8 cellular contexts compared by ENCODE assay signal in genomic region chr18:22391571-22392359, GRCh38. TPM values are rescaled to one million over a fixed set of nuclear protein-coding genes. Genes with fewer than 3 reads are reported as not detected.
DNase-seq lines count a peak whose midpoint lies in the region; ATAC-seq, FAIRE-seq and TF ChIP-seq lines count a peak whose summit lies in the region.

No MANE protein-coding gene starts in this region.

- no peaks in the 10 kb centered on the region for H3K36me3 Mint-ChIP-seq in WTC11

- no peaks in the 10 kb centered on the region for H3K9me2 ChIP-seq in PC-3 (replicated peaks; ENCODE audit: low read length)

- H3K27me3 ChIP-seq in PC-3 (ENCODE audit: low read length), result no peaks in the 10 kb centered on the region
- H3K27me3 ChIP-seq in small intestine (ENCODE audit: control insufficient read depth in 2 of 2, insufficient read depth in 2 of 2, low read length in 2 of 2), result no peaks in the 10 kb centered on the region

- peak overlapping the region; percentile 86 for H3K27ac ChIP-seq in PC-3 (ENCODE audit: low read length)
- peak overlapping the region; percentile 70 to 95 for H3K27ac ChIP-seq in small intestine (ENCODE audit: low read depth in 1 of 2, low read length in 1 of 2)

- H3K4me1 ChIP-seq in PC-3 (ENCODE audit: insufficient read depth, low read length) (peaks cover 23% of the 10 kb centered on the region), small intestine (ENCODE audit: control insufficient read depth in 2 of 2, insufficient read depth in 1 of 2, low read depth in 1 of 2, low read length in 1 of 2) (peaks cover 0 to 4% of the 10 kb centered on the region in 2 donors)

- 13 to 35% (median 17%) methylated on average over 5 of the region's 5 CpGs for WGBS in small intestine, 3 donors

- no peak for TF ChIP-seq CTCF in PC-3 (conservative IDR thresholded peaks at IDR 0.05; ENCODE audit: low read depth, low read length)
- no peak for TF ChIP-seq CTCF in WTC11 (IDR thresholded peaks at IDR 0.05)

- intact Hi-C loops in PC-3 (cut with micrococcal nuclease), result no loop called here

- H3K4me2 ChIP-seq in PC-3 (ENCODE audit: low read length), result peak overlapping the region; percentile 47

- 0 out of 2 replicates have a peak, but pooled peaks cover 5% of the 10 kb centered on the region for H3K4me1 Mint-ChIP-seq in WTC11

- no peak overlapping the region for H3K4me3 Mint-ChIP-seq in WTC11

- no TSS peak for BruUV-seq in PC-3 (replicated peaks; lab: Mats Ljungman, UMichigan)

- H3K9me3 Mint-ChIP-seq in WTC11, result no peaks in the 10 kb centered on the region; the same call in 1 of the 2 replicates

- peak; percentile 95 for DNase-seq in Daoy (ENCODE audit: low read depth)
- DNase-seq in PC-3, result peak; percentile 94
- DNase-seq in dermis blood vessel endothelial cell, result peak; percentile 96
- peak; percentile 87 for DNase-seq in small intestine
- DNase-seq in WTC11 (ENCODE audit: low spot score), result no peak
- no peak for DNase-seq in putamen (ENCODE audit: low spot score)
- no peak for DNase-seq in activated CD4-positive, CD25-positive, alpha-beta regulatory T cell treated with anti-CD3 and anti-CD28 coated beads, Interleukin-2, amount 50 U/mL, for 72 hours
- no peak for DNase-seq in frontal cortex (ENCODE audit: low spot score in 2 of 2)

- H3K27ac Mint-ChIP-seq in WTC11, result no peak overlapping the region

- H4K20me1 ChIP-seq in PC-3 (ENCODE audit: low read length), result no peaks in the 10 kb centered on the region

- peak; percentile 83 for ATAC-seq in PC-3
- no peak for ATAC-seq in WTC11

- no peak overlapping the region for H3K4me3 ChIP-seq in PC-3 (ENCODE audit: low read length)
- no peak overlapping the region for H3K4me3 ChIP-seq in small intestine (ENCODE audit: low read depth in 1 of 2, low read length in 2 of 2)

- no peaks in the 10 kb centered on the region for H3F3A ChIP-seq in PC-3 (ENCODE audit: low read length, unreplicated experiment)

- H3K36me3 ChIP-seq in PC-3 (ENCODE audit: low read depth, low read length) (no peaks in the 10 kb centered on the region), small intestine (ENCODE audit: control insufficient read depth in 2 of 2, insufficient read depth in 2 of 2, low read length in 2 of 2) (no peaks in the 10 kb centered on the region)

- POLR2A ChIA-PET in PC-3 (lab: Charles Lee; ENCODE audit: unreplicated experiment) (interaction anchor here (0.5 kb wide), 1 partner anchor 713 kb away, joined by 3 read pairs; no protein-coding TSS in a partner anchor), WTC11 (lab: Charles Lee) (no interaction called here)

- CTCF ChIA-PET in PC-3 (lab: Charles Lee) (no interaction called here), WTC11 (lab: Charles Lee) (interaction anchor here (1.7 kb wide), 1 partner anchor 13 kb away, joined by 7 read pairs; no protein-coding TSS in a partner anchor)

- H3K9me3 ChIP-seq in PC-3 (ENCODE audit: low read length) (no peaks in the 10 kb centered on the region), small intestine (ENCODE audit: control insufficient read depth, low read depth) (no peaks in the 10 kb centered on the region)

- H3K9ac ChIP-seq in PC-3 (ENCODE audit: low read length), result peak overlapping the region; percentile 56

- FAIRE-seq in small intestine (lab: Jason Lieb, UNC), result no peak
- no peak for FAIRE-seq in frontal cortex (lab: Jason Lieb, UNC)

- no peaks in the 10 kb centered on the region for H3K79me2 ChIP-seq in PC-3 (ENCODE audit: low read length)

- H2AFZ ChIP-seq in PC-3 (ENCODE audit: low read length), result no peak overlapping the region

- H3K27me3 Mint-ChIP-seq in WTC11 (ENCODE audit: low read depth), result no peaks in the 10 kb centered on the region

TF ChIP-seq in WTC11, 78 proteins besides CTCF, POLR2A, EP300 and RAD21:
- TF ChIP-seq USF1 (CRISPR knock-in tag; IDR thresholded peaks at IDR 0.05) (no peak), FOXJ3 (CRISPR knock-in tag; IDR thresholded peaks at IDR 0.05; ENCODE audit: borderline replicate concordance) (no peak), HMGA2 (CRISPR knock-in tag; IDR thresholded peaks at IDR 0.05) (no peak), ZNF532 (CRISPR knock-in tag; IDR thresholded peaks at IDR 0.05; ENCODE audit: borderline replicate concordance) (no peak), NFE2L1 (CRISPR knock-in tag; IDR thresholded peaks at IDR 0.05) (no peak), ZMAT4 (CRISPR knock-in tag; IDR thresholded peaks at IDR 0.05) (no peak), RORB (CRISPR knock-in tag; IDR thresholded peaks at IDR 0.05) (no peak), AFF4 (CRISPR knock-in tag; IDR thresholded peaks at IDR 0.05; ENCODE audit: borderline replicate concordance) (no peak)
TF ChIP-seq in WTC11: peak in this region for 0.

RNA-seq across cellular contexts. Expression of gene CTAGE1, which starts 25.9 kb away (rescaled TPM):
- total RNA-seq in Daoy (2014; rRNA removed; shearing (Covaris generic)), result not detected in 2 replicates
- total RNA-seq in PC-3 (2014; rRNA removed) (not detected in 2 replicates), dermis blood vessel endothelial cell (not detected in 2 replicates), WTC11 (2021) (not detected in 3 replicates), frontal cortex (not detected)
- polyA plus RNA-seq in small intestine, result not detected

Comparison
In these comparisons a context has a peak if more than half of its experiments do, and no peak if none do; other contexts are left out.
1. DNase-seq: peak in Daoy (single experiment), PC-3 (single experiment), dermis blood vessel endothelial cell (single experiment) and small intestine (single experiment); none in WTC11 (single experiment), putamen (single experiment), activated CD4-positive, CD25-positive, alpha-beta regulatory T cell treated with anti-CD3 and anti-CD28 coated beads, Interleukin-2, amount 50 U/mL, for 72 hours (single experiment) and frontal cortex (0 of 2).